16 cellular contexts compared by ENCODE assay signal in the genomic region with DNA sequence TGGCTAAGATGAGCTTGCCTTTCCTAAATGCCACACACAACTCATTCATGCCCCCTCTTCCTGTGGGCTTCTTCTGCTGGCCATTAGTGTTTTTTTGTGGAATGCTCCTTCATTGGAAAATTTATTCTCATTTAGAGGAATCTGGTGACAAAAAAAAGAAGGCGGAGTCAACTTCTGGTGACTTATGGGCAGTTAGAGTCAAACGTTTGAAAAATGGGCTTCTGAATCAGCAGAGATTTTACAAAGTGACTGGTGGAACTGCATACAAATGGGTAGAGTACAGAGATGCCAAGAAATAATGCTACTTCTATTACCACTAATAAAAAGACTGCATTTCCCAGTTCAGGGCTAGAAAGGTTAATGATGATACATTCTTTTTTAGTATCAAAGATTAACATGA.
DNase-seq lines count a peak whose midpoint lies in the region; ATAC-seq and TF ChIP-seq lines count a peak whose summit lies in the region.
"Had no signal": no experiment of that assay in that cellular context is flagged by ENCODE, and none has a peak within 500 bp of the region (broad histone marks: within the 10 kb centered on the region; RNA-seq: fewer than 3 reads in every experiment).

No MANE protein-coding gene starts in this region.

- no peaks in the 10 kb centered on the region for H4K20me1 ChIP-seq in GM23248 (ENCODE audit: insufficient read depth)

- WGBS in GM23248 (ENCODE audit: low coverage in 1 of 2, low lambda C conversion rate in 2 of 2, missing lambda C conversion rate in 2 of 2), 2 experiments: 50 to 52% methylated on average over 2 of the region's 2 CpGs

- in situ Hi-C loops in GM23248 (cut with MboI): no loop called here

- H3K9me3 ChIP-seq in A673 (ENCODE audit: low read depth, low read length, poor library complexity, severe bottlenecking): no peaks in the 10 kb centered on the region
- H3K9me3 ChIP-seq in GM23248 (ENCODE audit: low read depth): no peaks in the 10 kb centered on the region
- H3K9me3 ChIP-seq: HAP-1 had no signal

- POLR2A ChIA-PET in A673 (lab: Charles Lee; ENCODE audit: low non-redundant PET): interaction anchor here (0.6 kb wide), 1 partner anchor 379 kb away, joined by 5 read pairs; no protein-coding TSS in a partner anchor

- H3K9ac ChIP-seq in GM23248: no peak overlapping the region

- H3K4me1 ChIP-seq in A673 (ENCODE audit: insufficient read depth, low read length, poor library complexity, severe bottlenecking) (peaks cover 15% of the 10 kb centered on the region), GM23248 (ENCODE audit: insufficient read depth) (peaks cover 29% of the 10 kb centered on the region)
- H3K4me1 ChIP-seq: HAP-1 had no signal

- H3K36me3 ChIP-seq in A673 (ENCODE audit: insufficient read depth, low read length, poor library complexity, severe bottlenecking): no peaks in the 10 kb centered on the region
- H3K36me3 ChIP-seq in GM23248 (ENCODE audit: low read depth): no peaks in the 10 kb centered on the region
- H3K36me3 ChIP-seq: HAP-1 had no signal

- no peaks in the 10 kb centered on the region for H3K79me2 ChIP-seq in GM23248 (ENCODE audit: insufficient read depth)

- BruUV-seq in A673 (replicated peaks; lab: Mats Ljungman, UMichigan): no TSS peak

- H3F3A ChIP-seq in GM23248 (ENCODE audit: insufficient read depth): peaks cover 18% of the 10 kb centered on the region

- H3K27me3 ChIP-seq in A673 (replicated peaks; ENCODE audit: insufficient read depth, low read depth, low read length, poor library complexity): no peaks in the 10 kb centered on the region
- no peaks in the 10 kb centered on the region for H3K27me3 ChIP-seq in GM23248 (replicated peaks; ENCODE audit: insufficient read depth)

- peak overlapping the region; percentile 30 for H3K4me2 ChIP-seq in GM23248 (ENCODE audit: unreplicated experiment)
- H3K4me2 ChIP-seq: PC-9 had no signal

- no peak for TF ChIP-seq CTCF in A673 (conservative IDR thresholded peaks at IDR 0.05; ENCODE audit: low read depth, low read length)

- H3K4me3 ChIP-seq in A673 (ENCODE audit: low read depth, low read length, poor library complexity, severe bottlenecking) (no peak overlapping the region), GM23248 (no peak overlapping the region)
- H3K4me3 ChIP-seq: HAP-1, PC-9 had no signal

- H3K9me2 ChIP-seq in GM23248 (ENCODE audit: insufficient read depth): no peaks in the 10 kb centered on the region

- intact Hi-C loops in A673 (cut with micrococcal nuclease; ENCODE audit: unreplicated experiment): no loop called here

- ATAC-seq in GM18502 (IDR thresholded peaks at IDR 0.05; ENCODE audit: poor library complexity, unreplicated experiment) (no peak), HG03095 (IDR thresholded peaks at IDR 0.05; ENCODE audit: unreplicated experiment) (no peak)

- CTCF ChIA-PET in A673 (lab: Charles Lee): no interaction called here

- DNase-seq in A673 (ENCODE audit: low spot score) (no peak), GM23248 (no peak), astrocyte of the hippocampus (ENCODE audit: low read depth, low spot score) (peak; percentile 43), renal cortical epithelial cell (ENCODE audit: low read depth) (peak; percentile 55), T1000 (lab: John Stamatoyannopoulos, UW) (no peak)
- DNase-seq: DMS 273 treated with DMSO at 0.1 percent for 48 hours, DND-41, NCI-H1105, NCI-H1694 treated with DMSO at 0.1 percent for 48 hours, NCI-H2227 treated with DMSO at 0.1 percent for 48 hours, NCI-H524, NCI-H82, PC-9 had no signal

- H3K27ac ChIP-seq in A673 (ENCODE audit: low read depth, low read length, poor library complexity, severe bottlenecking): peak overlapping the region; percentile 69
- H3K27ac ChIP-seq in GM23248: peak overlapping the region; percentile 29; the same call in 1 of the 2 replicates
- H3K27ac ChIP-seq: PC-9 had no signal

- H2AFZ ChIP-seq in GM23248: no peak overlapping the region
- H2AFZ ChIP-seq: PC-9 had no signal

Comparison
In these comparisons a context has a peak if more than half of its experiments do, and no peak if none do; other contexts are left out.
1. DNase-seq: peak in astrocyte of the hippocampus (single experiment) and renal cortical epithelial cell (single experiment); none in A673 (single experiment), GM23248 (single experiment) and T1000 (single experiment).